6 cellular contexts compared by ENCODE assay signal in the genomic region with DNA sequence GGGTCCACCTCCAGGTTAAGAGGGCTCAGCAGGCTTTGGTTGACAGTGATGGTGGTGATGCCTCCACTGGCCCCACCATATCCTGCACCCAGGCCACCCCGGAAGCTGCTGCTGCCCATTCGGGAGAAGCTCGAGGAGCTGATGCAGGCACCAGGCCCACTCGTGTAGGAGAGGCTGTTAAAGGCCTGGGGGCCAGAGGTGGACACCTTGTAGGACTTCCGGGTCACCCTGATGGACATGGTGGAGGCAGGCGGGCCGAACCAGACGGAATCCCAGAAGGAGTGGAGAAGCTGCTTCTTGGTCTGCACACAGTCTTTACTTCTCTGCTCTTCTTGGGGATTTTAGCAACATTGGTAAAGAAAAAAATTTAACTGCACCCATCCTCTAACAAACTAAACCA.
"Had no signal": no experiment of that assay in that cellular context is flagged by ENCODE, and none has a peak within 500 bp of the region (broad histone marks: within the 10 kb centered on the region; RNA-seq: fewer than 3 reads in every experiment).

No MANE protein-coding gene starts in this region.

- DNase-seq: IMR-90, KBM-7, KG1 had no signal

- H3K27ac ChIP-seq: HL-60 had no signal

- H3K4me3 ChIP-seq: K562 had no signal

- ATAC-seq: HepG2, K562 had no signal
